ENCODE assay signal across 1 cellular context in genomic region chr4:78616046-78616498, GRCh38.
A peak's percentile ranks its signal among the peaks of the same experiment; 100 is the strongest.
TF ChIP-seq lines count a peak whose summit lies in the region.

No MANE protein-coding gene starts in this region.

TF ChIP-seq in K562, 482 proteins besides CTCF, POLR2A, EP300 and RAD21 (continued from another document and continues in another):
- TF ChIP-seq ZBTB33 (CRISPR knock-in tag; IDR thresholded peaks at IDR 0.05) (no peak), ZNF444 (CRISPR knock-in tag; IDR thresholded peaks at IDR 0.05) (0 out of 2 replicates have a peak, but pooled peaks have one; percentile 20), ZC3H11A (IDR thresholded peaks at IDR 0.05; ENCODE audit: low read depth, low read length) (no peak), TCF7 (IDR thresholded peaks at IDR 0.05; ENCODE audit: borderline replicate concordance) (no peak), ZNF12 (CRISPR knock-in tag; IDR thresholded peaks at IDR 0.05) (no peak), SP1 (CRISPR knock-in tag; IDR thresholded peaks at IDR 0.05) (no peak), CHCHD3 (CRISPR knock-in tag; IDR thresholded peaks at IDR 0.05) (no peak), NCOA6 (IDR thresholded peaks at IDR 0.05) (0 out of 2 replicates have a peak, but pooled peaks have one; percentile 16), MBD1 (CRISPR knock-in tag; IDR thresholded peaks at IDR 0.05) (no peak), AFF4 (CRISPR knock-in tag; IDR thresholded peaks at IDR 0.05) (no peak), SNIP1 (IDR thresholded peaks at IDR 0.05; ENCODE audit: low read depth) (no peak), GMEB1 (CRISPR knock-in tag; IDR thresholded peaks at IDR 0.05) (no peak), ZFP30 (CRISPR knock-in tag; IDR thresholded peaks at IDR 0.05; ENCODE audit: borderline replicate concordance) (no peak), MAFK (IDR thresholded peaks at IDR 0.05; ENCODE audit: low read length) (no peak), STAT5A (IDR thresholded peaks at IDR 0.05; ENCODE audit: borderline replicate concordance, low read length) (no peak), ARHGAP35 (IDR thresholded peaks at IDR 0.05; ENCODE audit: partially characterized antibody) (no peak), ARID4B (CRISPR knock-in tag; IDR thresholded peaks at IDR 0.05) (no peak), TAF9B (IDR thresholded peaks at IDR 0.05; ENCODE audit: partially characterized antibody) (no peak), ESRRB (CRISPR knock-in tag; IDR thresholded peaks at IDR 0.05; ENCODE audit: borderline replicate concordance) (no peak), ZNF133 (CRISPR knock-in tag; IDR thresholded peaks at IDR 0.05) (no peak), MYC (IDR thresholded peaks at IDR 0.05; ENCODE audit: low read depth, low read length) (peak; percentile 90), MYC (CRISPR knock-in tag; IDR thresholded peaks at IDR 0.05; ENCODE audit: borderline replicate concordance, low read depth) (no peak), MCM5 (IDR thresholded peaks at IDR 0.05; ENCODE audit: low read depth) (no peak), NFE2 (IDR thresholded peaks at IDR 0.05; ENCODE audit: low read depth) (peak; percentile 47; the same call in 1 of the 2 replicates), RBM15 (IDR thresholded peaks at IDR 0.05; ENCODE audit: insufficient read depth, low read length) (no peak), ZNF324 (CRISPR knock-in tag; IDR thresholded peaks at IDR 0.05) (no peak), NUFIP1 (IDR thresholded peaks at IDR 0.05; ENCODE audit: partially characterized antibody) (no peak), IRF2 (CRISPR knock-in tag; IDR thresholded peaks at IDR 0.05) (no peak), KLF13 (tag; IDR thresholded peaks at IDR 0.05; ENCODE audit: borderline replicate concordance, low read depth) (no peak), ETS2 (tag; IDR thresholded peaks at IDR 0.05; ENCODE audit: borderline replicate concordance, poor library complexity, severe bottlenecking) (no peak), ELK3 (CRISPR knock-in tag; IDR thresholded peaks at IDR 0.05) (no peak), RBBP5 (IDR thresholded peaks at IDR 0.05; ENCODE audit: borderline replicate concordance, insufficient read depth, low read length, poor library complexity, severe bottlenecking) (no peak), SMAD2 (IDR thresholded peaks at IDR 0.05; ENCODE audit: low read depth, low read length) (no peak), MAZ (CRISPR knock-in tag; conservative IDR thresholded peaks at IDR 0.05 in 1 of 2, IDR thresholded peaks at IDR 0.05 in 1 of 2) (no peak), TRIM28 (IDR thresholded peaks at IDR 0.05) (no peak), RBM14 (IDR thresholded peaks at IDR 0.05; ENCODE audit: borderline replicate concordance, insufficient read depth, low read depth, low read length) (no peak), HIVEP1 (CRISPR knock-in tag; IDR thresholded peaks at IDR 0.05) (peak; percentile 70; the same call in 1 of the 2 replicates), HNRNPLL (IDR thresholded peaks at IDR 0.05; ENCODE audit: low read depth, low read length, poor library complexity, severe bottlenecking) (no peak), HDAC2 (IDR thresholded peaks at IDR 0.05) (0 out of 2 replicates have a peak, but pooled peaks have one; percentile 22), PHF8 (IDR thresholded peaks at IDR 0.05; ENCODE audit: borderline replicate concordance, low read length) (no peak), ATF3 (IDR thresholded peaks at IDR 0.05) (0 out of 2 replicates have a peak, but pooled peaks have one; percentile 51), ATF3 (CRISPR knock-in tag; conservative IDR thresholded peaks at IDR 0.05) (no peak), RBM39 (optimal IDR thresholded peaks at IDR 0.05; ENCODE audit: low read depth, low read length) (no peak), CUX1 (CRISPR knock-in tag; IDR thresholded peaks at IDR 0.05) (no peak), MAFF (IDR thresholded peaks at IDR 0.05; ENCODE audit: low read length) (no peak)
